In the genomic region with DNA sequence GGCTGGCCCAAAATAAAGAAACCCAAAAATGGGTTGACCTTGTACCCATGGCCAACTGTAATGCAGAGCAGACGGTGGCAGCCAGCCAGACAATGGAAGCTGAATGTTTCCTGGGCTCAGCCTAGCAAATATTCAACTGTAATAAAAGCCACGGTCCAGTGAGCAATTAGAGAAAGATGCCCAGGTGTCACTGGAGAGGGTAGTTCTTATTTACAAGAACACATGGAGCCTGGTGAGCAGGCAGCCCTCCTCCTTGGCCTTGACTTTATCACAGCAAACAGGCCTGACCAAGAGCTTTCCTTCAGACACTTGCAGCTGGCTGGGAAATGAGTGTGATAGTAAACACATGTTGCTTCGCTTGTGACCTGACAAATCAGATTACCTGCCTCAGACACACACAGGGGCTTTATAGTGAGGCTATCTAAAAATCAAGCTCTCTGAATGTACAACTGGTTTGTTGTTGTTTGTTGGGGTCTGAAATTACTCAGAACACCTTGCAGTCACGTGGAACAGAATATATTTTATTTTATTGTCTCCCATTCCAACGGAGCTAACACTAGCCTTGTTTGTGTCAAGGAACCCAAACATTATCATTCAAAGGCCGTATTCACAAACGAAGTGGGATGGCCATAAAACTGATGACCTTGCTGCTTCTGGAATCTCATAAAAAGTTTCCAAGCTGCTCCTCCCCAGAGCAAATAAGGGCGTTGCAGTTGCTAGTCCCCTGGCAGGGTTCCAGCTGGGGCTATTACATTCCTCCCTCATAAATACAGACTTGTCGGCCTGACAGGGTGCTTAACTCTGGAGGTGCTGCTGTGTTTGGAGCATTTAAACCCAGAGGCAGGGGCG, we compare ENCODE assay signal across 8 cellular contexts.
DNase-seq lines count a peak whose midpoint lies in the region; ATAC-seq and TF ChIP-seq lines count a peak whose summit lies in the region.

No MANE protein-coding gene starts in this region.

- 0 out of 2 replicates have a peak overlapping the region, but pooled peaks have one; percentile 15 for H3K27ac ChIP-seq in PC-9
- H3K27ac ChIP-seq in foreskin keratinocyte, result no peak overlapping the region
- H3K27ac ChIP-seq in sigmoid colon, result peak overlapping the region in 3 of 4 donors; percentile 73 to 81 (median 78)
- H3K27ac ChIP-seq in CD8-positive, alpha-beta T cell (ENCODE audit: low read depth, low read length), result no peak overlapping the region

- no peaks in the 10 kb centered on the region for H3K36me3 ChIP-seq in PC-9 (ENCODE audit: low read depth)
- no peaks in the 10 kb centered on the region for H3K36me3 ChIP-seq in sigmoid colon
- H3K36me3 ChIP-seq in CD8-positive, alpha-beta T cell (ENCODE audit: insufficient read depth, low read length), result no peaks in the 10 kb centered on the region

- no peaks in the 10 kb centered on the region for H3K4me1 Mint-ChIP-seq in CD8-positive, alpha-beta T cell (ENCODE audit: low read depth)

- H3K4me3 Mint-ChIP-seq in CD8-positive, alpha-beta T cell, result no peak overlapping the region

- intact Hi-C loops in PC-9 (cut with micrococcal nuclease; ENCODE audit: unreplicated experiment), result loop anchor here (10.0 kb wide), 1 partner anchor 83 kb away; no protein-coding TSS in a partner anchor
- intact Hi-C loops in sigmoid colon (cut with DNase I), result loop anchor here (5.0 kb wide), 1 partner anchor 36 kb away; no protein-coding TSS in a partner anchor
- intact Hi-C loops in CD8-positive, alpha-beta T cell (cut with DNase I, micrococcal nuclease), result no loop called here

- CTCF ChIA-PET in PC-9 (lab: Charles Lee), result interaction anchor here (0.7 kb wide), 1 partner anchor 283 kb away, joined by 4 read pairs; no protein-coding TSS in a partner anchor
- CTCF ChIA-PET in CD8-positive, alpha-beta T cell (lab: Charles Lee), result no interaction called here

- 8 to 45% methylated on average over 10 of the region's 10 CpGs for WGBS in sigmoid colon, 2 donors

- POLR2A ChIA-PET in PC-9 (lab: Charles Lee; ENCODE audit: unreplicated experiment), result interaction anchor here (0.7 kb wide), 1 partner anchor 10 kb away, joined by 3 read pairs; no protein-coding TSS in a partner anchor
- POLR2A ChIA-PET in CD8-positive, alpha-beta T cell (lab: Charles Lee), result no interaction called here

- no peaks in the 10 kb centered on the region for H4K20me1 ChIP-seq in PC-9 (ENCODE audit: insufficient read depth)

- H3K4me1 ChIP-seq in PC-9 (replicated peaks; ENCODE audit: insufficient read depth), result peaks cover 20% of the 10 kb centered on the region
- H3K4me1 ChIP-seq in foreskin keratinocyte, result peaks cover 8% of the 10 kb centered on the region
- peaks cover 0 to 67% (median 46%) of the 10 kb centered on the region in 4 donors for H3K4me1 ChIP-seq in sigmoid colon
- H3K4me1 ChIP-seq in CD8-positive, alpha-beta T cell (ENCODE audit: insufficient read depth, low read length), result no peaks in the 10 kb centered on the region

- DNase-seq in LHCN-M2 (ENCODE audit: low read depth) (peak; percentile 75), PC-9 (peak; percentile 73 to 88), foreskin keratinocyte (peak; percentile 64 to 83), sigmoid colon (peak; percentile 98), midbrain (lab: John Stamatoyannopoulos, UW) (no peak)
- no peak for DNase-seq in stimulated activated naive CD4-positive, alpha-beta T cell (lab: John Stamatoyannopoulos, UW)
- no peak for DNase-seq in CD8-positive, alpha-beta T cell

- H2AFZ ChIP-seq in PC-9, result no peak overlapping the region

- no TSS peak for BruUV-seq in PC-9 (replicated peaks; lab: Mats Ljungman, UMichigan)

- H3K9me3 Mint-ChIP-seq in CD8-positive, alpha-beta T cell, result no peaks in the 10 kb centered on the region

- TF ChIP-seq CTCF in PC-9 (conservative IDR thresholded peaks at IDR 0.05) (no peak), foreskin keratinocyte (conservative IDR thresholded peaks at IDR 0.05) (no peak), sigmoid colon (IDR thresholded peaks at IDR 0.05) (no peak)
- no peak for TF ChIP-seq CTCF in CD8-positive, alpha-beta T cell (IDR thresholded peaks at IDR 0.05)

- no peaks in the 10 kb centered on the region for H3K79me2 ChIP-seq in PC-9 (ENCODE audit: low read depth)

- H3K9me3 ChIP-seq in PC-9 (ENCODE audit: insufficient read depth, low read depth), result no peaks in the 10 kb centered on the region
- no peaks in the 10 kb centered on the region for H3K9me3 ChIP-seq in sigmoid colon
- no peaks in the 10 kb centered on the region for H3K9me3 ChIP-seq in CD8-positive, alpha-beta T cell (ENCODE audit: low read length)

- no peak for TF ChIP-seq POLR2A in sigmoid colon (IDR thresholded peaks at IDR 0.05)

- no peak overlapping the region for H3K27ac Mint-ChIP-seq in CD8-positive, alpha-beta T cell

- H3K4me2 ChIP-seq in PC-9, result peak overlapping the region; percentile 42

- no peaks in the 10 kb centered on the region for H3K9me2 ChIP-seq in PC-9 (ENCODE audit: insufficient read depth)

- H3F3A ChIP-seq in PC-9 (ENCODE audit: insufficient read depth, low read depth), result no peaks in the 10 kb centered on the region; the same call in 1 of the 2 replicates

- H3K4me3 ChIP-seq in PC-9 (no peak overlapping the region), sigmoid colon (no peak overlapping the region)
- no peak overlapping the region for H3K4me3 ChIP-seq in CD8-positive, alpha-beta T cell (ENCODE audit: low read depth, low read length)

- no peaks in the 10 kb centered on the region for H3K27me3 Mint-ChIP-seq in CD8-positive, alpha-beta T cell (ENCODE audit: low read depth)

- ATAC-seq in foreskin keratinocyte (peak; percentile 83), GM18868 (IDR thresholded peaks at IDR 0.05; ENCODE audit: unreplicated experiment) (no peak)
- no peak for ATAC-seq in CD8-positive, alpha-beta T cell

- peak in 2 of 4 donors; percentile 45 to 57 for TF ChIP-seq EP300 in sigmoid colon (IDR thresholded peaks at IDR 0.05)

- H3K27me3 ChIP-seq in PC-9 (ENCODE audit: insufficient read depth, low read depth), result no peaks in the 10 kb centered on the region
- H3K27me3 ChIP-seq in foreskin keratinocyte, result no peaks in the 10 kb centered on the region
- no peaks in the 10 kb centered on the region for H3K27me3 ChIP-seq in sigmoid colon
- no peaks in the 10 kb centered on the region for H3K27me3 ChIP-seq in CD8-positive, alpha-beta T cell (ENCODE audit: insufficient read depth, low read length)

- H3K36me3 Mint-ChIP-seq in CD8-positive, alpha-beta T cell, result no peaks in the 10 kb centered on the region

Comparison
In these comparisons a context has a peak if more than half of its experiments do, and no peak if none do; other contexts are left out.
1. DNase-seq: peak in LHCN-M2 (single experiment), PC-9 (2 of 2), foreskin keratinocyte (2 of 2) and sigmoid colon (single experiment); none in stimulated activated naive CD4-positive, alpha-beta T cell (0 of 6), CD8-positive, alpha-beta T cell (0 of 7) and midbrain (single experiment).
2. H3K27ac ChIP-seq: peak in PC-9 (single experiment) and sigmoid colon (3 of 4); none in foreskin keratinocyte (single experiment) and CD8-positive, alpha-beta T cell (single experiment).
3. intact Hi-C loops: an anchor here in PC-9 (10.0 kb wide) and sigmoid colon (5.0 kb wide); none called in CD8-positive, alpha-beta T cell.